21 cellular contexts compared by ENCODE assay signal in genomic region chr3:175093738-175094137, GRCh38.
"Had no signal": no experiment of that assay in that cellular context is flagged by ENCODE, and none has a peak within 500 bp of the region (broad histone marks: within the 10 kb centered on the region; RNA-seq: fewer than 3 reads in every experiment).

No MANE protein-coding gene starts in this region.

- H3K36me3 Mint-ChIP-seq: activated CD8-positive, alpha-beta memory T cell treated with anti-CD3 and anti-CD28 coated beads, Interleukin-2, amount 10 ng/mL, durations not matched to agents 7 days and 5 days; activated naive CD4-positive, alpha-beta T cell treated with anti-CD3 and anti-CD28 coated beads, Interleukin-2, amount 50 U/mL, for 24 hours; brain had no signal

- H3K9me3 ChIP-seq: MG63, SJSA1 had no signal

- H3K27ac ChIP-seq: SJSA1 had no signal

- H3K27ac Mint-ChIP-seq: activated CD4-positive, alpha-beta T cell treated with anti-CD3 and anti-CD28 coated beads, Interleukin-2, amount 10 ng/mL, durations not matched to agents 24 days and 14 days; activated CD8-positive, alpha-beta memory T cell treated with anti-CD3 and anti-CD28 coated beads, Interleukin-2, amount 10 ng/mL, durations not matched to agents 7 days and 5 days; activated naive CD4-positive, alpha-beta T cell treated with anti-CD3 and anti-CD28 coated beads, Interleukin-2, amount 50 U/mL, for 24 hours; activated T-cell treated with anti-CD3 and anti-CD28 coated beads, Interleukin-2, amount 50 U/mL, for 24 hours; activated T-helper 1 cell treated with anti-CD3 and anti-CD28 coated beads, Interleukin-12 subunit alpha, Interleukin-12 subunit beta, Interleukin-2, Interleukin-4 antibody, amounts not matched to agents 30 ng/mL and 10 ng/mL and 1 ng/mL, durations not matched to agents 14 hours and 24 hours and 36 hours; brain; T-helper 1 cell treated with Interleukin-12 subunit alpha and Interleukin-12 subunit beta and Interleukin-4 antibody, amounts not matched to agents 30 μg/mL and 1 μg/mL, for 36 hours had no signal

- H3K4me1 Mint-ChIP-seq: activated CD4-positive, alpha-beta T cell treated with anti-CD3 and anti-CD28 coated beads, Interleukin-2, amount 10 ng/mL, durations not matched to agents 24 days and 14 days; activated CD8-positive, alpha-beta memory T cell treated with anti-CD3 and anti-CD28 coated beads, Interleukin-2, amount 10 ng/mL, durations not matched to agents 7 days and 5 days; activated naive CD4-positive, alpha-beta T cell treated with anti-CD3 and anti-CD28 coated beads, Interleukin-2, amount 50 U/mL, for 24 hours had no signal

- H3K27me3 Mint-ChIP-seq: activated CD4-positive, alpha-beta T cell treated with anti-CD3 and anti-CD28 coated beads, Interleukin-2, amount 10 ng/mL, durations not matched to agents 24 days and 14 days; activated CD8-positive, alpha-beta memory T cell treated with anti-CD3 and anti-CD28 coated beads, Interleukin-2, amount 10 ng/mL, durations not matched to agents 7 days and 5 days; activated naive CD4-positive, alpha-beta T cell treated with anti-CD3 and anti-CD28 coated beads, Interleukin-2, amount 50 U/mL, for 24 hours; activated T-cell treated with anti-CD3 and anti-CD28 coated beads, Interleukin-2, amount 50 U/mL, for 24 hours had no signal

- H3K9me3 Mint-ChIP-seq: activated CD4-positive, alpha-beta T cell treated with anti-CD3 and anti-CD28 coated beads, Interleukin-2, amount 10 ng/mL, durations not matched to agents 24 days and 14 days; activated naive CD4-positive, alpha-beta T cell treated with anti-CD3 and anti-CD28 coated beads, Interleukin-2, amount 50 U/mL, for 24 hours; activated T-cell treated with anti-CD3 and anti-CD28 coated beads, Interleukin-2, amount 50 U/mL, for 24 hours; activated T-helper 1 cell treated with anti-CD3 and anti-CD28 coated beads, Interleukin-12 subunit alpha, Interleukin-12 subunit beta, Interleukin-2, Interleukin-4 antibody, amounts not matched to agents 30 ng/mL and 10 ng/mL and 1 ng/mL, durations not matched to agents 14 hours and 24 hours and 36 hours; brain; T-helper 1 cell treated with Interleukin-12 subunit alpha and Interleukin-12 subunit beta and Interleukin-4 antibody, amounts not matched to agents 30 μg/mL and 1 μg/mL, for 36 hours had no signal

- H3K36me3 ChIP-seq: MG63, SJSA1 had no signal

- H3K4me1 ChIP-seq: SJSA1 had no signal

- DNase-seq: activated CD4-positive, alpha-beta T cell treated with anti-CD3 and anti-CD28 coated beads, Interleukin-2, amount 10 ng/mL, durations not matched to agents 24 days and 14 days; activated CD4-positive, alpha-beta T cell treated with anti-CD3 and anti-CD28 coated beads, Interleukin-2, amount 50 U/mL, for 48 hours; activated CD8-positive, alpha-beta memory T cell treated with anti-CD3 and anti-CD28 coated beads, Interleukin-2, amount 10 ng/mL, durations not matched to agents 7 days and 5 days; activated effector memory CD4-positive, alpha-beta T cell treated with Interleukin-2 at 50 U/mL for 16 hours; activated naive CD4-positive, alpha-beta T cell; activated T-cell treated with anti-CD3 and anti-CD28 coated beads, Interleukin-2, amount 50 U/mL, for 24 hours; aorta; MG63; NCI-H1105 treated with DMSO at 0.1 percent for 48 hours; NCI-H1436 treated with DMSO at 0.1 percent for 48 hours; NCI-H187; NCI-H2081; NCI-H446 treated with DMSO at 0.1 percent for 48 hours; NCI-H524 treated with DMSO at 0.1 percent for 48 hours; NCI-H82; RPMI8226 had no signal

- H3K27me3 ChIP-seq: MG63, SJSA1 had no signal

- H3K4me3 ChIP-seq: MG63, SJSA1 had no signal

- H3K4me3 Mint-ChIP-seq: activated CD4-positive, alpha-beta T cell treated with anti-CD3 and anti-CD28 coated beads, Interleukin-2, amount 10 ng/mL, durations not matched to agents 24 days and 14 days; activated CD8-positive, alpha-beta memory T cell treated with anti-CD3 and anti-CD28 coated beads, Interleukin-2, amount 10 ng/mL, durations not matched to agents 7 days and 5 days; activated naive CD4-positive, alpha-beta T cell treated with anti-CD3 and anti-CD28 coated beads, Interleukin-2, amount 50 U/mL, for 24 hours; activated T-cell treated with anti-CD3 and anti-CD28 coated beads, Interleukin-2, amount 50 U/mL, for 24 hours; activated T-helper 1 cell treated with anti-CD3 and anti-CD28 coated beads, Interleukin-12 subunit alpha, Interleukin-12 subunit beta, Interleukin-2, Interleukin-4 antibody, amounts not matched to agents 30 ng/mL and 10 ng/mL and 1 ng/mL, durations not matched to agents 14 hours and 24 hours and 36 hours; brain; T-helper 1 cell treated with Interleukin-12 subunit alpha and Interleukin-12 subunit beta and Interleukin-4 antibody, amounts not matched to agents 30 μg/mL and 1 μg/mL, for 36 hours had no signal
